ENCODE assay signal across 8 cellular contexts in the genomic region with DNA sequence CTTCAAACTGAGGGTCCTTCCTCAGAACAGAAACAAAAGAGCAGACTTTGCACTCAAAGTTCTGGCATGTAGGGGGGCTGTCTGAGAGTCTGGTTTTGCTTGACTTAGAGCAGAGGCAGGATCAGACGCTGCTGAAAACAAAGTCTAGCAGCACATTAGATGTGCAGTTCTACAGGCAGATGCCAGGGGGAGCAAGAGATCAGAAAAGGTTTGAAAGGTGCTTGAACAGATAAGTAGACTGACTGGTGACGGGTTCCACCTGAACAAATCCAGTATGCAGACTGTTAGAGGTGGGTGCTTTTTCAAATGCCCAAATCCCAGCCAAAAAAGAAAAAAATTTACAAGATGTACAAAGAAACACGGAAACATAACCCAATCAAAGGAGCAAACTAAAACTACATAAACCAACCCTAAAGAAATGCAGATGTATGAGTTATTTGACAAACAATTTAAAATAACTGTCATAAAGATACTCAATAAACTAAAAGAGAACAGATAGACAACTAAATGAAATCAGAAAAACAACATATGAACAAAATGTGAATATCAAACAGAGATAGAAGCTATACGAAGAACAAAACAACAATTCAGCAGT.
DNase-seq lines count a peak whose midpoint lies in the region; ATAC-seq, FAIRE-seq and TF ChIP-seq lines count a peak whose summit lies in the region.

No MANE protein-coding gene starts in this region.

- peak; percentile 86 for TF ChIP-seq CTCF in fibroblast of villous mesenchyme (IDR thresholded peaks at IDR 0.05; ENCODE audit: insufficient read depth, low read depth, low read length)

- DNase-seq in DMS153 (lab: John Stamatoyannopoulos, UW) (peak; percentile 64), GM19239 (ENCODE audit: insufficient read length, low spot score) (peak; percentile 18), NCI-H526 (lab: John Stamatoyannopoulos, UW) (peak; percentile 12 to 71), fibroblast of villous mesenchyme (ENCODE audit: low read depth) (peak; percentile 40), renal cortical epithelial cell (ENCODE audit: low read depth) (peak; percentile 53), mesenteric fat pad (ENCODE audit: low spot score) (no peak)
- DNase-seq in activated CD8-positive, alpha-beta memory T cell treated with anti-CD3 and anti-CD28 coated beads, Interleukin-2, amount 50 U/mL, for 1 hour (ENCODE audit: extremely low read depth): peak; percentile 10

- peak; percentile 85 for FAIRE-seq in GM19239 (lab: Jason Lieb, UNC)

- ATAC-seq in HG03103 (IDR thresholded peaks at IDR 0.05; ENCODE audit: low read depth, unreplicated experiment): peak; percentile 93

- H3K4me3 ChIP-seq in fibroblast of villous mesenchyme (ENCODE audit: low read depth, low read length): no peak overlapping the region
